24 cellular contexts compared by ENCODE assay signal in genomic region chr18:21303445-21303844, GRCh38.
"Had no signal": no experiment of that assay in that cellular context is flagged by ENCODE, and none has a peak within 500 bp of the region (broad histone marks: within the 10 kb centered on the region; RNA-seq: fewer than 3 reads in every experiment).

No MANE protein-coding gene starts in this region.

- H3K4me1 ChIP-seq: lower lobe of right lung, spleen had no signal

- FAIRE-seq: endometrium, kidney had no signal

- H3K27ac ChIP-seq: cardiac muscle cell, heart right ventricle, lower lobe of right lung, spleen, thyroid gland had no signal

- H3K36me3 Mint-ChIP-seq: mesothelial cell of epicardium; naive thymus-derived CD8-positive, alpha-beta T cell had no signal

- H3K27me3 ChIP-seq: cardiac muscle cell, heart right ventricle, thyroid gland had no signal

- H3K4me1 Mint-ChIP-seq: activated naive CD8-positive, alpha-beta T cell treated with anti-CD3 and anti-CD28 coated beads, Interleukin-2, amount 50 U/mL, for 24 hours had no signal

- DNase-seq: activated CD4-positive, alpha-beta T cell treated with anti-CD3 and anti-CD28 coated beads for 1 hour; activated CD4-positive, alpha-beta T cell treated with anti-CD3 and anti-CD28 coated beads, Interleukin-2, amount 50 U/mL, for 1 hour; activated CD8-positive, alpha-beta T cell treated with anti-CD3 and anti-CD28 coated beads, Interleukin-2, amount 10 ng/mL, durations not matched to agents 7 days and 5 days; activated gamma-delta T cell; activated naive CD4-positive, alpha-beta T cell treated with anti-CD3 and anti-CD28 coated beads, Interleukin-2, amount 50 U/mL, for 16 hours; activated naive CD8-positive, alpha-beta T cell treated with anti-CD3 and anti-CD28 coated beads, Interleukin-2, amount 50 U/mL, for 24 hours; cortex of kidney; erythroblast; foreskin fibroblast; heart right ventricle; kidney; lower lobe of right lung; naive thymus-derived CD8-positive, alpha-beta T cell; retina; spleen; stimulated activated CD4-positive, alpha-beta T cell treated with anti-CD3 and anti-CD28 coated beads, Interleukin-4, amount 100 ng/mL, for 1 hour; stimulated activated naive CD4-positive, alpha-beta T cell treated with Interleukin-2 at 50 U/mL for 16 hours; thyroid gland had no signal

- H3K4me3 Mint-ChIP-seq: activated CD8-positive, alpha-beta T cell treated with anti-CD3 and anti-CD28 coated beads, Interleukin-2, amount 10 ng/mL, durations not matched to agents 7 days and 5 days; activated naive CD8-positive, alpha-beta T cell treated with anti-CD3 and anti-CD28 coated beads, Interleukin-2, amount 50 U/mL, for 24 hours; activated T-helper 1 cell treated with anti-CD3 and anti-CD28 coated beads, Interleukin-12 subunit alpha, Interleukin-12 subunit beta, Interleukin-2, Interleukin-4 antibody, amounts not matched to agents 30 ng/mL and 10 ng/mL and 1 ng/mL, durations not matched to agents 14 hours and 24 hours and 36 hours; mesothelial cell of epicardium; naive thymus-derived CD8-positive, alpha-beta T cell had no signal

- H3K9me3 Mint-ChIP-seq: activated naive CD8-positive, alpha-beta T cell treated with anti-CD3 and anti-CD28 coated beads, Interleukin-2, amount 50 U/mL, for 24 hours; activated T-helper 1 cell treated with anti-CD3 and anti-CD28 coated beads, Interleukin-12 subunit alpha, Interleukin-12 subunit beta, Interleukin-2, Interleukin-4 antibody, amounts not matched to agents 30 ng/mL and 10 ng/mL and 1 ng/mL, durations not matched to agents 14 hours and 24 hours and 36 hours; mesothelial cell of epicardium had no signal

- H3K4me3 ChIP-seq: cardiac muscle cell, heart right ventricle, lower lobe of right lung, spleen, thyroid gland had no signal

- H3K36me3 ChIP-seq: cardiac muscle cell, heart right ventricle, lower lobe of right lung, spleen, thyroid gland had no signal

- H3K27me3 Mint-ChIP-seq: activated naive CD8-positive, alpha-beta T cell treated with anti-CD3 and anti-CD28 coated beads, Interleukin-2, amount 50 U/mL, for 24 hours; progenitor cell of endocrine pancreas had no signal

- H3K27ac Mint-ChIP-seq: activated CD8-positive, alpha-beta T cell treated with anti-CD3 and anti-CD28 coated beads, Interleukin-2, amount 10 ng/mL, durations not matched to agents 7 days and 5 days; activated naive CD8-positive, alpha-beta T cell treated with anti-CD3 and anti-CD28 coated beads, Interleukin-2, amount 50 U/mL, for 24 hours; activated T-helper 1 cell treated with anti-CD3 and anti-CD28 coated beads, Interleukin-12 subunit alpha, Interleukin-12 subunit beta, Interleukin-2, Interleukin-4 antibody, amounts not matched to agents 30 ng/mL and 10 ng/mL and 1 ng/mL, durations not matched to agents 14 hours and 24 hours and 36 hours; mesothelial cell of epicardium; naive thymus-derived CD8-positive, alpha-beta T cell; progenitor cell of endocrine pancreas had no signal

- H3K9me3 ChIP-seq: heart right ventricle, lower lobe of right lung, spleen, thyroid gland had no signal

- ATAC-seq: activated CD8-positive, alpha-beta T cell treated with anti-CD3 and anti-CD28 coated beads, Interleukin-2, amount 10 ng/mL, durations not matched to agents 7 days and 5 days; activated naive CD8-positive, alpha-beta T cell treated with anti-CD3 and anti-CD28 coated beads, Interleukin-2, amount 50 U/mL, for 24 hours; heart right ventricle; left lobe of liver; lower lobe of right lung; naive thymus-derived CD8-positive, alpha-beta T cell had no signal
